8 cellular contexts compared by ENCODE assay signal in genomic region chr4:4859010-4859798, GRCh38. TPM values are rescaled to one million over a fixed set of nuclear protein-coding genes. Genes with fewer than 3 reads are reported as not detected.
A peak's percentile ranks its signal among the peaks of the same experiment; 100 is the strongest.
DNase-seq lines count a peak whose midpoint lies in the region; ATAC-seq, FAIRE-seq and TF ChIP-seq lines count a peak whose summit lies in the region.

Gene MSX1 (plus strand): TSS chr4:4859665. CDS start chr4:4859900, 235 bp downstream.

- H3K4me2 ChIP-seq in BLaER1: peak within 1 kb of the TSS; percentile 98

- H3K4me1 Mint-ChIP-seq in activated T-helper 1 cell treated with anti-CD3 and anti-CD28 coated beads, Interleukin-12 subunit alpha, Interleukin-12 subunit beta, Interleukin-2, Interleukin-4 antibody, amounts not matched to agents 30 ng/mL and 10 ng/mL and 1 ng/mL, durations not matched to agents 14 hours and 24 hours and 36 hours (ENCODE audit: low read depth): no peaks in the 10 kb centered on the region
- peaks cover 49% of the 10 kb centered on the region for H3K4me1 Mint-ChIP-seq in nephron

- peak within 1 kb of the TSS; percentile 48 for H3K27ac Mint-ChIP-seq in activated T-helper 1 cell treated with anti-CD3 and anti-CD28 coated beads, Interleukin-12 subunit alpha, Interleukin-12 subunit beta, Interleukin-2, Interleukin-4 antibody, amounts not matched to agents 30 ng/mL and 10 ng/mL and 1 ng/mL, durations not matched to agents 14 hours and 24 hours and 36 hours
- H3K27ac Mint-ChIP-seq in nephron: no peak within 1 kb of the TSS

- peaks cover 32% of the 10 kb centered on the region for H3K4me1 ChIP-seq in BLaER1
- H3K4me1 ChIP-seq in tibial artery: peaks cover 0 to 63% (median 46%) of the 10 kb centered on the region in 4 donors

- DNase-seq in NCI-H2227 treated with DMSO at 0.1 percent for 48 hours (lab: John Stamatoyannopoulos, UW) (peak; percentile 74), frontal cortex (ENCODE audit: low spot score in 2 of 2) (peak; percentile 95 to 97), tibial artery (peak; percentile 87 to 90)
- DNase-seq in activated T-helper 1 cell treated with anti-CD3 and anti-CD28 coated beads, Interleukin-12 subunit alpha, Interleukin-12 subunit beta, Interleukin-2, Interleukin-4 antibody, amounts not matched to agents 30 ng/mL and 10 ng/mL and 1 ng/mL, durations not matched to agents 14 hours and 24 hours and 36 hours (ENCODE audit: low spot score): no peak

- ATAC-seq in HG02981 (IDR thresholded peaks at IDR 0.05; ENCODE audit: unreplicated experiment): peak; percentile 80

- H3K36me3 ChIP-seq in BLaER1: no peaks in the 10 kb centered on the region
- peaks cover 0 to 6% (median 5%) of the 10 kb centered on the region in 3 donors for H3K36me3 ChIP-seq in tibial artery

- FAIRE-seq in frontal cortex (lab: Jason Lieb, UNC): no peak

- H3K36me3 Mint-ChIP-seq in activated T-helper 1 cell treated with anti-CD3 and anti-CD28 coated beads, Interleukin-12 subunit alpha, Interleukin-12 subunit beta, Interleukin-2, Interleukin-4 antibody, amounts not matched to agents 30 ng/mL and 10 ng/mL and 1 ng/mL, durations not matched to agents 14 hours and 24 hours and 36 hours (ENCODE audit: low read depth): peaks cover 2% of the 10 kb centered on the region
- H3K36me3 Mint-ChIP-seq in nephron (ENCODE audit: low read depth): no peaks in the 10 kb centered on the region

- H4K20me1 ChIP-seq in BLaER1: peaks cover 96% of the 10 kb centered on the region

- H3K4me3 ChIP-seq in BLaER1 (peak within 1 kb of the TSS; percentile 69), tibial artery (peak within 1 kb of the TSS; percentile 60 to 62)

- TF ChIP-seq POLR2A in GM18526 (IDR thresholded peaks at IDR 0.05; ENCODE audit: extremely low read depth, insufficient read length): peak; percentile 86

- H3K9ac ChIP-seq in BLaER1: no peak within 1 kb of the TSS

- peaks cover 70% of the 10 kb centered on the region for H3K27me3 Mint-ChIP-seq in activated T-helper 1 cell treated with anti-CD3 and anti-CD28 coated beads, Interleukin-12 subunit alpha, Interleukin-12 subunit beta, Interleukin-2, Interleukin-4 antibody, amounts not matched to agents 30 ng/mL and 10 ng/mL and 1 ng/mL, durations not matched to agents 14 hours and 24 hours and 36 hours (ENCODE audit: insufficient read depth)
- peaks cover 92% of the 10 kb centered on the region for H3K27me3 Mint-ChIP-seq in nephron (ENCODE audit: low read depth)

- TF ChIP-seq CTCF in nephron (IDR thresholded peaks at IDR 0.05; ENCODE audit: unreplicated experiment in 3 of 3) (no peak), tibial artery (IDR thresholded peaks at IDR 0.05) (no peak)

- peak within 1 kb of the TSS; percentile 56 for H3K4me3 Mint-ChIP-seq in activated T-helper 1 cell treated with anti-CD3 and anti-CD28 coated beads, Interleukin-12 subunit alpha, Interleukin-12 subunit beta, Interleukin-2, Interleukin-4 antibody, amounts not matched to agents 30 ng/mL and 10 ng/mL and 1 ng/mL, durations not matched to agents 14 hours and 24 hours and 36 hours
- peak within 1 kb of the TSS; percentile 89 to 95 (median 94) for H3K4me3 Mint-ChIP-seq in nephron

- no peaks in the 10 kb centered on the region for H3K9me3 ChIP-seq in BLaER1
- H3K9me3 ChIP-seq in tibial artery: no peaks in the 10 kb centered on the region

- peaks cover 100% of the 10 kb centered on the region for H3K27me3 ChIP-seq in BLaER1
- H3K27me3 ChIP-seq in tibial artery: peaks cover 3 to 89% of the 10 kb centered on the region in 2 donors

- intact Hi-C loops in activated T-helper 1 cell treated with anti-CD3 and anti-CD28 coated beads, Interleukin-12 subunit alpha, Interleukin-12 subunit beta, Interleukin-2, Interleukin-4 antibody, amounts not matched to agents 30 ng/mL and 10 ng/mL and 1 ng/mL, durations not matched to agents 14 hours and 24 hours and 36 hours (cut with micrococcal nuclease): loop anchor here (5.0 kb wide), 1 partner anchor 1033 kb away; the partner anchor contains the start of gene CRMP1
- intact Hi-C loops in tibial artery (cut with DNase I; ENCODE audit: low total_unique reads): no loop called here

- H3K27ac ChIP-seq in BLaER1: no peak within 1 kb of the TSS
- peak within 1 kb of the TSS; percentile 1 to 58 for H3K27ac ChIP-seq in tibial artery

- H3K9me3 Mint-ChIP-seq in activated T-helper 1 cell treated with anti-CD3 and anti-CD28 coated beads, Interleukin-12 subunit alpha, Interleukin-12 subunit beta, Interleukin-2, Interleukin-4 antibody, amounts not matched to agents 30 ng/mL and 10 ng/mL and 1 ng/mL, durations not matched to agents 14 hours and 24 hours and 36 hours: no peaks in the 10 kb centered on the region
- no peaks in the 10 kb centered on the region for H3K9me3 Mint-ChIP-seq in nephron

RNA-seq across cellular contexts. Expression of gene MSX1, which starts in this region (rescaled TPM):
- total RNA-seq in activated T-helper 1 cell treated with anti-CD3 and anti-CD28 coated beads, Interleukin-12 subunit alpha, Interleukin-12 subunit beta, Interleukin-2, Interleukin-4 antibody, amounts not matched to agents 30 ng/mL and 10 ng/mL and 1 ng/mL, durations not matched to agents 14 hours and 24 hours and 36 hours: not detected in 2 replicates
- 2.9 TPM for total RNA-seq in frontal cortex
